Comparison of ENCODE assay signal across 10 cellular contexts in the genomic region with DNA sequence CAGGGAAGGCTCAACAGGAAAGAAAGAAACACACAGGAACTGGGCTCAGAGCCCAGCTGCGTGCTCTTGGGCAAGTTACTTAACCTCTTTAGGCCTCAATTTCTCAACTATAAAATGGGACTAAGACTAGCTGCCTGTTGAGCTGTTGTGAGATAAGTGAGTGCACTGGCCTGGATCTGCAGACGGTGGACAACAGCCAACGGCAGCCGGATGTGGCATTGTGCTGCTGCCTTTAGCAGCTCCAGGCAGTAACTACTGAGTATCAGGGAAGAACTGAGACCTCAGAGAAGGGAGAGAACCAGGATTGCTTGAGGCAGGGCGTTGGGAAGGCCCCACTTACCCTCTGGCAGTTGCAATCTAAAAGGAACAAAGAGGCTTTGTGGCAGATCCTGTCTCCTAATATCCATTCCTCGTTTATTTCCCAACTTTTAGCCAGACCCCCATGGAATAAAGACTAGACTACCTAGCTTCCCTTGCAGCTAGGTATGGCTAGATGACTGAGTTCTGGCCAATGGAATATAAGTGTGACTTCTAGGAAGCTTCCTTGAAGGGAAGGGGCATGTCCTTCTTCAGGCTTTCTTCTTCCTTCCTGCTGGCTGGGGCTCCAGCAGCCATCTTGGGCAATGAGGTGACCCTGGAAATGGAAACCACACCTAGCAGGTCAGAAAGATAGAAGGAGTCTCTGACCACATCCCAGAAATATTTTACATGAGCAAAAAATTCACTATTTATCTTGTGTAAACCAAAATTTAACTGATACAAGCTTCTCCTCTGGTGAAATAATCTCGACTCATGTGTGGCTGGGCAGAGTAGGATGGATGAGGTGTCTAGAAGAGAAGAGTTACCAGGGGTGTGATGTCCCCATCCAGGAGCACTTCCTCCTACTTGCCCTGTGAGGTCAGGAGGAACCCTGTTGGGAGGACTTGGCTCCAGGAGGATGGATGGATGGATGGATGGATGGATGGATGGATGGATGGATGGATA.
DNase-seq lines count a peak whose midpoint lies in the region; ATAC-seq and TF ChIP-seq lines count a peak whose summit lies in the region.
"Had no signal": no experiment of that assay in that cellular context is flagged by ENCODE, and none has a peak within 500 bp of the region (broad histone marks: within the 10 kb centered on the region; RNA-seq: fewer than 3 reads in every experiment).

No MANE protein-coding gene starts in this region.

- H3K9me3 ChIP-seq in CD4-positive, CD25-positive, alpha-beta regulatory T cell (ENCODE audit: control insufficient read depth in 2 of 2, low read length in 2 of 2), result peaks cover 0 to 3% of the 10 kb centered on the region in 2 experiments
- H3K9me3 ChIP-seq in heart right ventricle, result peaks cover 0 to 4% (median 0%) of the 10 kb centered on the region in 11 donors

- no peaks in the 10 kb centered on the region for H3K4me1 ChIP-seq in CD4-positive, CD25-positive, alpha-beta regulatory T cell (ENCODE audit: control insufficient read depth, insufficient read depth, low read length, poor library complexity, severe bottlenecking)
- H3K4me1 ChIP-seq in heart right ventricle, result peaks cover 34 to 89% (median 76%) of the 10 kb centered on the region in 9 donors

- no peak for DNase-seq in CD4-positive, CD25-positive, alpha-beta regulatory T cell
- DNase-seq in amniotic epithelial cell (ENCODE audit: low read depth) (peak; percentile 86), heart right ventricle (peak in 1 of 2 donors; percentile 64), renal cortical epithelial cell (ENCODE audit: low read depth) (peak; percentile 84), GM13977 (ENCODE audit: low spot score) (no peak)
- DNase-seq in activated naive CD4-positive, alpha-beta T cell treated with anti-CD3 and anti-CD28 coated beads, Interleukin-2, amount 50 U/mL, for 16 hours, result no peak
- DNase-seq: activated CD4-positive, CD25-positive, alpha-beta regulatory T cell; NCI-H82 had no signal

- in situ Hi-C loops in GM13977 (cut with MboI; ENCODE audit: low pct_unique_long_range_greater_than_20kb, low sequenced_read_pairs, unreplicated experiment), result no loop called here

- peaks cover 0 to 3% (median 0%) of the 10 kb centered on the region in 7 donors for H3K9me3 Mint-ChIP-seq in CD4-positive, CD25-positive, alpha-beta regulatory T cell

- H3K36me3 ChIP-seq in CD4-positive, CD25-positive, alpha-beta regulatory T cell (ENCODE audit: control insufficient read depth, insufficient read depth, low read length), result no peaks in the 10 kb centered on the region
- no peaks in the 10 kb centered on the region for H3K36me3 ChIP-seq in heart right ventricle

- no peak for ATAC-seq in CD4-positive, CD25-positive, alpha-beta regulatory T cell (ENCODE audit: low read depth in 2 of 2)
- ATAC-seq in heart right ventricle (peak in 7 of 8 donors; percentile 4 to 31 (median 27)), HG03354 (IDR thresholded peaks at IDR 0.05; ENCODE audit: poor library complexity, severe bottlenecking, unreplicated experiment) (no peak), GM18868 (IDR thresholded peaks at IDR 0.05; ENCODE audit: unreplicated experiment) (no peak)

- peaks cover 27% of the 10 kb centered on the region for H3K27me3 Mint-ChIP-seq in CD4-positive, CD25-positive, alpha-beta regulatory T cell

- intact Hi-C loops in heart right ventricle (cut with DNase I), result loop anchor here in 4 of 10 donors (2.0 to 10.0 kb wide), 4 partner anchors 52 to 215 kb away; no protein-coding TSS in a partner anchor

- H3K36me3 Mint-ChIP-seq in CD4-positive, CD25-positive, alpha-beta regulatory T cell, result peaks cover 3% of the 10 kb centered on the region

- H3K4me3 Mint-ChIP-seq in CD4-positive, CD25-positive, alpha-beta regulatory T cell, result no peak overlapping the region

- 47% methylated on average over 7 of the region's 7 CpGs for WGBS in heart right ventricle, 2 donors

- no peaks in the 10 kb centered on the region for H3K27me3 ChIP-seq in CD4-positive, CD25-positive, alpha-beta regulatory T cell (ENCODE audit: control insufficient read depth, insufficient read depth, low read length)
- H3K27me3 ChIP-seq in heart right ventricle, result no peaks in the 10 kb centered on the region

- peak overlapping the region in 2 of 3 donors; percentile 6 to 26 for H3K27ac Mint-ChIP-seq in CD4-positive, CD25-positive, alpha-beta regulatory T cell

- peaks cover 0 to 6% (median 0%) of the 10 kb centered on the region in 4 donors for H3K4me1 Mint-ChIP-seq in CD4-positive, CD25-positive, alpha-beta regulatory T cell

- TF ChIP-seq CTCF in heart right ventricle (IDR thresholded peaks at IDR 0.05) (no peak), GM13977 (IDR thresholded peaks at IDR 0.05; ENCODE audit: extremely low read depth, insufficient read depth, missing control alignments) (no peak)

- no peak overlapping the region for H3K4me3 ChIP-seq in CD4-positive, CD25-positive, alpha-beta regulatory T cell (ENCODE audit: low read depth, low read length)
- H3K4me3 ChIP-seq in heart right ventricle, result peak overlapping the region in 1 of 10 donors; percentile 11

- no peak overlapping the region for H3K27ac ChIP-seq in CD4-positive, CD25-positive, alpha-beta regulatory T cell (ENCODE audit: insufficient read depth, low read length, poor library complexity, severe bottlenecking)
- peak overlapping the region; percentile 11 to 97 (median 76) for H3K27ac ChIP-seq in heart right ventricle

Comparison
In these comparisons a context has a peak if more than half of its experiments do, and no peak if none do; other contexts are left out.
1. ATAC-seq: peak in heart right ventricle (7 of 8); none in CD4-positive, CD25-positive, alpha-beta regulatory T cell (0 of 2), HG03354 (single experiment) and GM18868 (single experiment).
2. DNase-seq: peak in amniotic epithelial cell (single experiment) and renal cortical epithelial cell (single experiment); none in CD4-positive, CD25-positive, alpha-beta regulatory T cell (0 of 3), activated naive CD4-positive, alpha-beta T cell treated with anti-CD3 and anti-CD28 coated beads, Interleukin-2, amount 50 U/mL, for 16 hours (single experiment) and GM13977 (single experiment).